In the genomic region with DNA sequence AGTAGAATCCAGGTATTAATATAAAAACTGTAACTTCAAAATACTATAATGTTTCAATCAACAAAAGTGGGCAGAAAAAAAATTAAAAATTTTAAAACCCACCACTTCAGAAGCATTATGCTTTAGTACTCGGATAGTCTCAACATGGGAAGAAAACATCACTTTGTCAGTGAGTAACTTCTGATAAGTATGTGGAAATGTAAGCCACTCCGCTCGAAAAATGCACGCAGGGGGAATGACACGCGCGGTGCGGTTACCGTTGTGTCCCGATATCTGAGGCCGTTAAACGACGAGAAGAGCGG, we compare ENCODE assay signal across 8 cellular contexts. TPM values are rescaled to one million over a fixed set of nuclear protein-coding genes. Genes with fewer than 3 reads are reported as not detected.
DNase-seq lines count a peak whose midpoint lies in the region; ATAC-seq and TF ChIP-seq lines count a peak whose summit lies in the region.

No MANE protein-coding gene starts in this region.

- intact Hi-C loops in colonic mucosa (cut with DNase I): loop anchor here (5.0 kb wide), 1 partner anchor 120 kb away; a partner anchor contains a TSS

- H3K27ac ChIP-seq in ACC112 (ENCODE audit: low read depth, low read length) (peak overlapping the region; percentile 42; the same call in 1 of the 2 replicates), colonic mucosa (peak overlapping the region; percentile 84)

- H3K27me3 ChIP-seq in ACC112 (ENCODE audit: insufficient read depth, low read length) (no peaks in the 10 kb centered on the region), colonic mucosa (no peaks in the 10 kb centered on the region)

- no peaks in the 10 kb centered on the region for H3K9me3 ChIP-seq in colonic mucosa

- peak overlapping the region; percentile 77 to 95 (median 86) for H3K4me3 Mint-ChIP-seq in naive B cell

- H3K27me3 Mint-ChIP-seq in naive B cell: no peaks in the 10 kb centered on the region

- H3K4me1 ChIP-seq in ACC112 (ENCODE audit: control insufficient read depth, insufficient read depth, low read length, unreplicated experiment): peaks cover 16% of the 10 kb centered on the region
- H3K4me1 ChIP-seq in colonic mucosa: peaks cover 5% of the 10 kb centered on the region

- H3K4me1 Mint-ChIP-seq in naive B cell: peaks cover 20 to 40% (median 32%) of the 10 kb centered on the region in 3 donors

- no peaks in the 10 kb centered on the region for H3K9me3 Mint-ChIP-seq in naive B cell

- peaks cover 8 to 13% of the 10 kb centered on the region in 2 donors for H3K36me3 Mint-ChIP-seq in naive B cell

- H3K27ac Mint-ChIP-seq in naive B cell: peak overlapping the region; percentile 97 to 99 (median 98)

- H3K36me3 ChIP-seq in ACC112 (ENCODE audit: insufficient read depth, low read length) (peaks cover 9% of the 10 kb centered on the region), colonic mucosa (no peaks in the 10 kb centered on the region)

- no peak for DNase-seq in Jurkat, Clone E6-1 (ENCODE audit: low read depth, low spot score)
- DNase-seq in colonic mucosa (no peak), naive B cell (no peak), MV-4-11 (lab: John Stamatoyannopoulos, UW) (no peak), OCI-M2 (lab: John Stamatoyannopoulos, UW; ENCODE audit: unreplicated experiment) (no peak)

- H3K9ac ChIP-seq in colonic mucosa (ENCODE audit: low read depth in 2 of 2, low read length in 2 of 2): peak overlapping the region; percentile 77 to 85

- ATAC-seq in naive B cell (ENCODE audit: low read depth in 2 of 2) (no peak), GM18511 (IDR thresholded peaks at IDR 0.05; ENCODE audit: unreplicated experiment) (no peak), GM21381 (IDR thresholded peaks at IDR 0.05; ENCODE audit: unreplicated experiment) (no peak)

- TF ChIP-seq CTCF in colonic mucosa (IDR thresholded peaks at IDR 0.05): no peak

- H3K4me3 ChIP-seq in ACC112 (ENCODE audit: low read depth, low read length): peak overlapping the region; percentile 90
- H3K4me3 ChIP-seq in Jurkat, Clone E6-1 (ENCODE audit: low read length): peak overlapping the region; percentile 87
- H3K4me3 ChIP-seq in colonic mucosa: peak overlapping the region; percentile 81

- peaks cover 25% of the 10 kb centered on the region for H3K79me2 ChIP-seq in ACC112 (ENCODE audit: control insufficient read depth, insufficient read depth, low read length, unreplicated experiment)

- H2AFZ ChIP-seq in ACC112 (ENCODE audit: low read length, unreplicated experiment): peak overlapping the region; percentile 96

RNA-seq across cellular contexts. Expression of a gene that starts 0.7 kb away (rescaled TPM):
- 79.2 TPM for polyA plus RNA-seq in Jurkat, Clone E6-1 (2012; ENCODE audit: insufficient read depth, insufficient read length)
- total RNA-seq in colonic mucosa: 10 to 100 TPM; 50.3 to 50.5 TPM
- polyA plus RNA-seq in naive B cell (ENCODE audit: low read depth in 6 of 6): 100 to 1,000 TPM in 2 of 6 donors, 10 to 100 TPM in 4; 76.4 to 108 (median 95.4) TPM

RNA-seq across cellular contexts. Expression of a gene that starts 7.3 kb away (rescaled TPM):
- polyA plus RNA-seq in Jurkat, Clone E6-1 (2012; ENCODE audit: insufficient read depth, insufficient read length): 32.1 TPM
- 10 to 100 TPM; 14.5 to 23.3 TPM for total RNA-seq in colonic mucosa
- polyA plus RNA-seq in naive B cell (ENCODE audit: low read depth in 6 of 6): 10 to 100 TPM; 14.5 to 27.5 (median 19.2) TPM
